8 cellular contexts compared by ENCODE assay signal in the genomic region with DNA sequence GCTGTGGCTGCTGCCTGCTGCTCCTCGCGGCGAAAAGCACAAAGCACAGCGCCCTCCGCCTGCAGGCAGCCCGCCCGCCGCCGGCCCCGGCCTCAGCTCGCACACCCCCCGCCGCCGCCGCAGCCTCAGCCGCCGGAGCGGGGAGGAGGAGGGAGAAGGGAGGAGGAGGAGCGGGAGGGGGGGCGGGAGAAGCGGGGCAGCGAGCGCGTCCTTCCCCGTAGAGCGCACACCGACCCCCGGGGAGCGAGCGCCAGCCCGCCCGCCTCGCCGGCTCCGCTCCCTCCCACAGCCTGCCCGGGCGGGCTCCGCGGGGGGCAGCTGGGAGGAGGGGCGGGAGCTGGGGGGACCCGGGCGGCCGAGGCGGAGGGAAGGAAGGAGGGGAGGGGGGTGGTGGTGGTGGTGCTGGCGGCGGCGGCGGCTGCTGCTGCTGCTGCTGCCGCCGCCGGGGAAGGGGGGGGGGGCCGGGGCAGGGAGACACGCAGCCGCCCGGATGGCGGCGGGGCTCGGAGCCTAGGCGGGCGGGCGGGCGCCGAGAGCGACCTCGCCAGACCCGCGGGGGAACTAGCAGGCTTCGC. TPM values are rescaled to one million over a fixed set of nuclear protein-coding genes. Genes with fewer than 3 reads are reported as not detected.
DNase-seq lines count a peak whose midpoint lies in the region; FAIRE-seq and TF ChIP-seq lines count a peak whose summit lies in the region.

A gene with protein sequence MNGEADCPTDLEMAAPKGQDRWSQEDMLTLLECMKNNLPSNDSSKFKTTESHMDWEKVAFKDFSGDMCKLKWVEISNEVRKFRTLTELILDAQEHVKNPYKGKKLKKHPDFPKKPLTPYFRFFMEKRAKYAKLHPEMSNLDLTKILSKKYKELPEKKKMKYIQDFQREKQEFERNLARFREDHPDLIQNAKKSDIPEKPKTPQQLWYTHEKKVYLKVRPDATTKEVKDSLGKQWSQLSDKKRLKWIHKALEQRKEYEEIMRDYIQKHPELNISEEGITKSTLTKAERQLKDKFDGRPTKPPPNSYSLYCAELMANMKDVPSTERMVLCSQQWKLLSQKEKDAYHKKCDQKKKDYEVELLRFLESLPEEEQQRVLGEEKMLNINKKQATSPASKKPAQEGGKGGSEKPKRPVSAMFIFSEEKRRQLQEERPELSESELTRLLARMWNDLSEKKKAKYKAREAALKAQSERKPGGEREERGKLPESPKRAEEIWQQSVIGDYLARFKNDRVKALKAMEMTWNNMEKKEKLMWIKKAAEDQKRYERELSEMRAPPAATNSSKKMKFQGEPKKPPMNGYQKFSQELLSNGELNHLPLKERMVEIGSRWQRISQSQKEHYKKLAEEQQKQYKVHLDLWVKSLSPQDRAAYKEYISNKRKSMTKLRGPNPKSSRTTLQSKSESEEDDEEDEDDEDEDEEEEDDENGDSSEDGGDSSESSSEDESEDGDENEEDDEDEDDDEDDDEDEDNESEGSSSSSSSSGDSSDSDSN (minus strand): TSS at position 40 of the 575 bp plus-strand sequence. CDS start 1,446 bp downstream, outside the sequence.

- H3K4me1 ChIP-seq in kidney (ENCODE audit: control insufficient read depth in 1 of 2, insufficient read depth in 1 of 2, low read depth in 1 of 2, low read length in 2 of 2), result peaks cover 30 to 35% of the 10 kb centered on the region in 2 donors

- H3K27me3 Mint-ChIP-seq in chondrocyte (ENCODE audit: low read depth), result no peaks in the 10 kb centered on the region

- peaks cover 15% of the 10 kb centered on the region for H3K36me3 Mint-ChIP-seq in chondrocyte (ENCODE audit: low read depth)

- peak within 1 kb of the TSS; percentile 87 to 90 for H3K9ac ChIP-seq in kidney (ENCODE audit: low read length in 2 of 2)

- H3K4me3 Mint-ChIP-seq in chondrocyte (ENCODE audit: unreplicated experiment), result peak within 1 kb of the TSS; percentile 87

- H3K9me3 Mint-ChIP-seq in chondrocyte (ENCODE audit: low read depth), result no peaks in the 10 kb centered on the region

- DNase-seq in DMS79 (lab: John Stamatoyannopoulos, UW), result peak; percentile 20
- DNase-seq in HEK293T (ENCODE audit: extremely low spot score), result peak; percentile 52
- peak; percentile 54 to 66 for DNase-seq in NCI-H1930 (lab: John Stamatoyannopoulos, UW)
- no peak for DNase-seq in chondrocyte (ENCODE audit: low spot score)
- peak; percentile 93 for DNase-seq in kidney
- peak; percentile 58 for DNase-seq in stimulated activated CD4-positive, alpha-beta T cell treated with anti-CD3 and anti-CD28 coated beads, Interleukin-15, amount 100 ng/mL, for 1 hour (ENCODE audit: low read depth in 1 of 2, low spot score in 1 of 2)
- DNase-seq in OCI-M2 (lab: John Stamatoyannopoulos, UW; ENCODE audit: unreplicated experiment), result no peak

- H3K27ac ChIP-seq in kidney (ENCODE audit: low read depth in 2 of 2, low read length in 2 of 2), result peak within 1 kb of the TSS; percentile 95 to 96

- H3K4me3 ChIP-seq in WI38 (ENCODE audit: low read depth, low read length), result peak within 1 kb of the TSS; percentile 82
- H3K4me3 ChIP-seq in kidney (ENCODE audit: low read length in 2 of 2), result peak within 1 kb of the TSS; percentile 74 to 83

- peaks cover 21 to 23% of the 10 kb centered on the region in 2 donors for H3K36me3 ChIP-seq in kidney (ENCODE audit: control insufficient read depth in 1 of 2, insufficient read depth in 2 of 2, low read length in 2 of 2)

- FAIRE-seq in kidney (lab: Jason Lieb, UNC), result no peak

- intact Hi-C loops in kidney (cut with DNase I), result no loop called here

- POLR2A ChIA-PET in HEK293T (lab: Yijun Ruan, JAX), result interaction anchor here (0.6 to 5.1 kb wide), 12 partner anchors 9 to 469 kb away, joined by 3 to 27 read pairs (median 4); a partner anchor contains a TSS

- CTCF ChIA-PET in HEK293T (lab: Yijun Ruan, JAX), result interaction anchor here (1.2 kb wide), 1 partner anchor 111 kb away, joined by 3 read pairs; no protein-coding TSS in a partner anchor

- peaks cover 39% of the 10 kb centered on the region for H3K4me1 Mint-ChIP-seq in chondrocyte (ENCODE audit: low read depth)

- H3K27ac Mint-ChIP-seq in chondrocyte (ENCODE audit: unreplicated experiment), result peak within 1 kb of the TSS; percentile 96

- no peak for TF ChIP-seq CTCF in WI38 (IDR thresholded peaks at IDR 0.05; ENCODE audit: low read depth, low read length)
- no peak for TF ChIP-seq CTCF in chondrocyte (IDR thresholded peaks at IDR 0.05)
- TF ChIP-seq CTCF in kidney (IDR thresholded peaks at IDR 0.05; ENCODE audit: borderline replicate concordance, extremely low read depth, insufficient read depth), result peak; percentile 4

- no peaks in the 10 kb centered on the region for H3K9me3 ChIP-seq in kidney (ENCODE audit: control insufficient read depth in 1 of 2, low read length in 2 of 2)

TF ChIP-seq in HEK293T, 16 proteins besides CTCF, POLR2A, EP300 and RAD21:
- TF ChIP-seq, protein P1, sequence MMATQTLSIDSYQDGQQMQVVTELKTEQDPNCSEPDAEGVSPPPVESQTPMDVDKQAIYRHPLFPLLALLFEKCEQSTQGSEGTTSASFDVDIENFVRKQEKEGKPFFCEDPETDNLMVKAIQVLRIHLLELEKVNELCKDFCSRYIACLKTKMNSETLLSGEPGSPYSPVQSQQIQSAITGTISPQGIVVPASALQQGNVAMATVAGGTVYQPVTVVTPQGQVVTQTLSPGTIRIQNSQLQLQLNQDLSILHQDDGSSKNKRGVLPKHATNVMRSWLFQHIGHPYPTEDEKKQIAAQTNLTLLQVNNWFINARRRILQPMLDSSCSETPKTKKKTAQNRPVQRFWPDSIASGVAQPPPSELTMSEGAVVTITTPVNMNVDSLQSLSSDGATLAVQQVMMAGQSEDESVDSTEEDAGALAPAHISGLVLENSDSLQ (IDR thresholded peaks at IDR 0.05), result no peak
- TF ChIP-seq L3MBTL2 (conservative IDR thresholded peaks at IDR 0.05), result no peak
- no peak for TF ChIP-seq ELF4 (IDR thresholded peaks at IDR 0.05)
- TF ChIP-seq NFRKB (IDR thresholded peaks at IDR 0.05), result no peak
- TF ChIP-seq SUZ12 (IDR thresholded peaks at IDR 0.05), result no peak
- no peak for TF ChIP-seq ZNF384 (IDR thresholded peaks at IDR 0.05)
- TF ChIP-seq ARNT (IDR thresholded peaks at IDR 0.05), result no peak
- TF ChIP-seq LEF1 (IDR thresholded peaks at IDR 0.05; ENCODE audit: borderline replicate concordance), result no peak
- TF ChIP-seq BHLHE40 (IDR thresholded peaks at IDR 0.05; ENCODE audit: borderline replicate concordance), result no peak
- TF ChIP-seq HDGF (IDR thresholded peaks at IDR 0.05; ENCODE audit: borderline replicate concordance), result no peak
- TF ChIP-seq SP1 (IDR thresholded peaks at IDR 0.05), result no peak
- TF ChIP-seq FOXK2 (IDR thresholded peaks at IDR 0.05), result no peak

RNA-seq across cellular contexts. Expression of the gene that starts here (rescaled TPM):
- total RNA-seq in chondrocyte (62.1 to 108 TPM (median 62.9 TPM) in 3 replicates), kidney (98.8 TPM)
- polyA plus RNA-seq in kidney (ENCODE audit: insufficient read depth, low read depth, low replicate concordance), result 46.1 TPM

Comparison
In these comparisons a context has a peak if more than half of its experiments do, and no peak if none do; other contexts are left out.
1. DNase-seq: peak in DMS79 (single experiment), HEK293T (single experiment), NCI-H1930 (2 of 2), kidney (single experiment) and stimulated activated CD4-positive, alpha-beta T cell treated with anti-CD3 and anti-CD28 coated beads, Interleukin-15, amount 100 ng/mL, for 1 hour (2 of 2); none in chondrocyte (single experiment) and OCI-M2 (single experiment).